ENCODE assay signal across 8 cellular contexts in the genomic region with DNA sequence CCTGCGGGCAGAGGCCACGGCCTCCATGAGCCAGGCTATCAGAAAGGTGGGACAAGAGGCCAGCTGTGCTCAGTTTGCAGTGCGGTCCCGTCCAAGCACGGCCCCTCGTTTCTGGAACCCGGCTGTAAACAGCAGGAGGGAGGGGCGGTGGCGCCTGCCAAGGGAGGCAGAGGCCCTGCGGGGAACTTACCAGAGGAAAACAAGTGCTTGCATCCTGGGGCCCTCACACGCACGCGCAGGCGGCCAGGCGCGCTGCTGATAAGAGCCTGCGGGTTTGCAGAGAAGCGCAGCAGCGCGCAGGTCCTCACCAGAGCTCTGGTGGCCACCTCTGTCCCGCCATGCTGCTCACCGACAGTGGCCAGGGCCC. TPM values are rescaled to one million over a fixed set of nuclear protein-coding genes. Genes with fewer than 3 reads are reported as not detected.
DNase-seq lines count a peak whose midpoint lies in the region; ATAC-seq and TF ChIP-seq lines count a peak whose summit lies in the region.

No MANE protein-coding gene starts in this region.

- CTCF ChIA-PET in AG04450 (lab: Charles Lee) = interaction anchor here (3.3 kb wide), 1 partner anchor 11 kb away, joined by 16 read pairs; no protein-coding TSS in a partner anchor

- H3K27me3 ChIP-seq in AG04450 (ENCODE audit: control insufficient read depth, insufficient read depth, low read length) (no peaks in the 10 kb centered on the region), Peyer's patch (no peaks in the 10 kb centered on the region), mononuclear cell (ENCODE audit: insufficient read depth, low read length) (peaks cover 2% of the 10 kb centered on the region), transverse colon (no peaks in the 10 kb centered on the region)

- 67% methylated on average over 22 of the region's 22 CpGs; no CpG with 5 or more reads in 1 of the 2 donors for WGBS in transverse colon (ENCODE audit: low coverage in 1 of 2), 2 donors

- H3K27ac ChIP-seq in AG04450 (ENCODE audit: low read depth, low read length) = no peak overlapping the region
- peak overlapping the region; percentile 19 to 52 (median 43) for H3K27ac ChIP-seq in Peyer's patch
- H3K27ac ChIP-seq in transverse colon = peak overlapping the region; percentile 54 to 85 (median 57)

- ATAC-seq in HG03097 (IDR thresholded peaks at IDR 0.05; ENCODE audit: low FRiP score, unreplicated experiment) = no peak
- no peak for ATAC-seq in GM18517 (IDR thresholded peaks at IDR 0.05; ENCODE audit: unreplicated experiment)

- peaks cover 3% of the 10 kb centered on the region; the same call in 1 of the 2 replicates for H3K9me3 ChIP-seq in AG04450 (ENCODE audit: control insufficient read depth, insufficient read depth, low read length)
- H3K9me3 ChIP-seq in Peyer's patch = no peaks in the 10 kb centered on the region
- H3K9me3 ChIP-seq in mononuclear cell (ENCODE audit: low read depth, low read length) = no peaks in the 10 kb centered on the region
- no peaks in the 10 kb centered on the region for H3K9me3 ChIP-seq in transverse colon

- H3K36me3 ChIP-seq in Peyer's patch = peaks cover 0 to 7% (median 0%) of the 10 kb centered on the region in 3 donors
- no peaks in the 10 kb centered on the region for H3K36me3 ChIP-seq in transverse colon

- H3K4me1 ChIP-seq in Peyer's patch (peaks cover 0 to 56% (median 8%) of the 10 kb centered on the region in 4 donors), mononuclear cell (ENCODE audit: insufficient read depth, low read length) (peaks cover 22% of the 10 kb centered on the region), transverse colon (peaks cover 7 to 53% (median 17%) of the 10 kb centered on the region in 4 donors)

- peak; percentile 8 for DNase-seq in AG04450 (ENCODE audit: low read depth, low spot score)
- peak in 2 of 3 donors; percentile 31 to 76 for DNase-seq in Peyer's patch
- peak in 45 of 58 donors; percentile 21 to 81 (median 56) for DNase-seq in anterior cingulate cortex (lab: John Stamatoyannopoulos, UW)
- peak; percentile 51 for DNase-seq in transverse colon
- DNase-seq in SW480 (ENCODE audit: low spot score) = no peak

- TF ChIP-seq EP300 in transverse colon (IDR thresholded peaks at IDR 0.05; ENCODE audit: low read depth) = no peak

- no peak for TF ChIP-seq POLR2A in Peyer's patch (IDR thresholded peaks at IDR 0.05)
- TF ChIP-seq POLR2A in transverse colon (IDR thresholded peaks at IDR 0.05) = no peak

- no peak overlapping the region for H3K4me3 ChIP-seq in AG04450 (ENCODE audit: low read depth, low read length)
- peak overlapping the region in 3 of 4 donors; percentile 18 to 35 (median 27) for H3K4me3 ChIP-seq in Peyer's patch
- H3K4me3 ChIP-seq in mononuclear cell (ENCODE audit: low read length) = peak overlapping the region; percentile 8
- peak overlapping the region in 2 of 4 donors; percentile 4 to 37 for H3K4me3 ChIP-seq in transverse colon

- intact Hi-C loops in transverse colon (cut with DNase I; ENCODE audit: low total_unique reads) = no loop called here

- no peak for TF ChIP-seq CTCF in AG04450 (IDR thresholded peaks at IDR 0.05; ENCODE audit: low read depth, low read length)
- no peak for TF ChIP-seq CTCF in Peyer's patch (IDR thresholded peaks at IDR 0.05)
- TF ChIP-seq CTCF in transverse colon (IDR thresholded peaks at IDR 0.05) = no peak

- in situ Hi-C loops in transverse colon (cut with MboI; ENCODE audit: low pct_ligation_motif_present in 1 of 4, low pct_unique_long_range_greater_than_20kb in 1 of 4, low sequenced_read_pairs in 3 of 4) = no loop called here

- POLR2A ChIA-PET in AG04450 (lab: Yijun Ruan, JAX) = no interaction called here

RNA-seq across cellular contexts. Expression of a gene that starts 10.7 kb away (rescaled TPM):
- 0.50 and 0.69 TPM in 2 replicates for polyA plus RNA-seq in AG04450 (2011; rRNA removed)
- polyA minus RNA-seq in AG04450 (2011; rRNA and poly(A)+ RNA removed) = 0.09 TPM in 1 of 2 replicates, not detected in the other
- total RNA-seq in Peyer's patch (10 to 100 TPM in 1 of 4 donors, 1 to 10 TPM in 3; 1.4 to 13.2 (median 4.4) TPM), mononuclear cell (4.3 TPM), transverse colon (10 to 100 TPM in 1 of 4 donors, 1 to 10 TPM in 1, not detected in 2; 9.2 to 14.5 TPM)

RNA-seq across cellular contexts. Expression of a gene that starts 32.8 kb away (rescaled TPM):
- 1.4 and 1.8 TPM in 2 replicates for polyA plus RNA-seq in AG04450 (2011; rRNA removed)
- polyA minus RNA-seq in AG04450 (2011; rRNA and poly(A)+ RNA removed) = 2.5 and 2.9 TPM in 2 replicates
- total RNA-seq in Peyer's patch (1 to 10 TPM in 3 of 4 donors, under 1 TPM in 1; 0.53 to 8.3 (median 2.1) TPM), mononuclear cell (0.42 TPM), transverse colon (10 to 100 TPM in 3 of 4 donors, 1 to 10 TPM in 1; 2.2 to 33.7 (median 11.7) TPM)
